ENCODE assay signal across 24 cellular contexts in genomic region chr14:31387091-31387490, GRCh38.
"Had no signal": no experiment of that assay in that cellular context is flagged by ENCODE, and none has a peak within 500 bp of the region (broad histone marks: within the 10 kb centered on the region; RNA-seq: fewer than 3 reads in every experiment).

No MANE protein-coding gene starts in this region.

- H3K4me1 ChIP-seq: upper lobe of left lung had no signal

- H3K4me3 ChIP-seq: heart right ventricle, lower lobe of right lung, smooth muscle cell, upper lobe of left lung had no signal

- H3K9me3 ChIP-seq: heart right ventricle, lower lobe of right lung, upper lobe of left lung had no signal

- H3K9me3 Mint-ChIP-seq: activated B cell treated with CpG ODN at 0.5 μM for 24 hours; activated naive CD4-positive, alpha-beta T cell treated with anti-CD3 and anti-CD28 coated beads, Interleukin-2, amount 10 ng/mL, durations not matched to agents 7 days and 5 days; activated T-cell treated with anti-CD3 and anti-CD28 coated beads, Interleukin-2, amount 50 U/mL, for 72 hours; naive B cell; neural crest cell; stimulated activated memory B cell treated with anti-CD40 and anti-IgM and Interleukin-4, amounts not matched to agents 10 μg/mL and 1 μg/mL and 100 μg/mL, for 72 hours; T-helper 1 cell treated with Interleukin-12 subunit alpha and Interleukin-12 subunit beta and Interleukin-4 antibody, amounts not matched to agents 30 μg/mL and 1 μg/mL, for 36 hours had no signal

- DNase-seq: activated B cell treated with CpG ODN at 0.5 μM for 24 hours; activated CD4-positive, alpha-beta T cell treated with anti-CD3 and anti-CD28 coated beads for 36 hours; activated CD4-positive, alpha-beta T cell treated with anti-CD3 and anti-CD28 coated beads, Interleukin-2, amount 50 U/mL, for 48 hours; activated effector memory CD4-positive, alpha-beta T cell treated with anti-CD3 and anti-CD28 coated beads, Interleukin-2, amount 50 U/mL, for 16 hours; activated naive CD4-positive, alpha-beta T cell treated with anti-CD3 and anti-CD28 coated beads, Interleukin-2, amount 10 ng/mL, durations not matched to agents 7 days and 5 days; activated T-cell treated with anti-CD3 and anti-CD28 coated beads, Interleukin-2, amount 50 U/mL, for 72 hours; amygdala; cerebellar nuclear complex; heart right ventricle; kidney; lower lobe of right lung; mesendoderm; naive B cell; occipital lobe; posterior cingulate gyrus; stimulated activated CD4-positive, alpha-beta T cell treated with anti-CD3 and anti-CD28 coated beads, Interleukin-15, amount 100 ng/mL, for 24 hours; upper lobe of left lung had no signal

- ATAC-seq: activated CD4-positive, alpha-beta T cell treated with anti-CD3 and anti-CD28 coated beads for 36 hours; activated T-cell treated with anti-CD3 and anti-CD28 coated beads, Interleukin-2, amount 50 U/mL, for 72 hours; heart right ventricle; left lobe of liver; lower lobe of right lung; sciatic nerve; stimulated activated memory B cell treated with anti-CD40 and anti-IgM and Interleukin-4, amounts not matched to agents 10 μg/mL and 1 μg/mL and 100 μg/mL, for 72 hours had no signal

- H3K4me2 ChIP-seq: smooth muscle cell had no signal

- H3K27me3 Mint-ChIP-seq: activated B cell treated with CpG ODN at 0.5 μM for 24 hours; activated CD4-positive, alpha-beta T cell treated with anti-CD3 and anti-CD28 coated beads for 36 hours; activated naive CD4-positive, alpha-beta T cell treated with anti-CD3 and anti-CD28 coated beads, Interleukin-2, amount 10 ng/mL, durations not matched to agents 7 days and 5 days; naive B cell; stimulated activated memory B cell treated with anti-CD40 and anti-IgM and Interleukin-4, amounts not matched to agents 10 μg/mL and 1 μg/mL and 100 μg/mL, for 72 hours had no signal

- H3K27ac ChIP-seq: heart right ventricle, lower lobe of right lung, upper lobe of left lung had no signal

- FAIRE-seq: endometrium, kidney had no signal

- H3K27me3 ChIP-seq: heart right ventricle, upper lobe of left lung had no signal

- H3K27ac Mint-ChIP-seq: activated B cell treated with CpG ODN at 0.5 μM for 24 hours; activated CD4-positive, alpha-beta T cell treated with anti-CD3 and anti-CD28 coated beads for 36 hours; activated naive CD4-positive, alpha-beta T cell treated with anti-CD3 and anti-CD28 coated beads, Interleukin-2, amount 10 ng/mL, durations not matched to agents 7 days and 5 days; activated T-cell treated with anti-CD3 and anti-CD28 coated beads, Interleukin-2, amount 50 U/mL, for 72 hours; naive B cell; stimulated activated memory B cell treated with anti-CD40 and anti-IgM and Interleukin-4, amounts not matched to agents 10 μg/mL and 1 μg/mL and 100 μg/mL, for 72 hours; T-helper 1 cell treated with Interleukin-12 subunit alpha and Interleukin-12 subunit beta and Interleukin-4 antibody, amounts not matched to agents 30 μg/mL and 1 μg/mL, for 36 hours had no signal

- H3K4me3 Mint-ChIP-seq: activated B cell treated with CpG ODN at 0.5 μM for 24 hours; activated CD4-positive, alpha-beta T cell treated with anti-CD3 and anti-CD28 coated beads for 36 hours; activated naive CD4-positive, alpha-beta T cell treated with anti-CD3 and anti-CD28 coated beads, Interleukin-2, amount 10 ng/mL, durations not matched to agents 7 days and 5 days; activated T-cell treated with anti-CD3 and anti-CD28 coated beads, Interleukin-2, amount 50 U/mL, for 72 hours; naive B cell; neural crest cell; stimulated activated memory B cell treated with anti-CD40 and anti-IgM and Interleukin-4, amounts not matched to agents 10 μg/mL and 1 μg/mL and 100 μg/mL, for 72 hours; T-helper 1 cell treated with Interleukin-12 subunit alpha and Interleukin-12 subunit beta and Interleukin-4 antibody, amounts not matched to agents 30 μg/mL and 1 μg/mL, for 36 hours had no signal

- H3K4me1 Mint-ChIP-seq: activated B cell treated with CpG ODN at 0.5 μM for 24 hours, naive B cell had no signal
